Comparison of ENCODE assay signal across 13 cellular contexts in the genomic region with DNA sequence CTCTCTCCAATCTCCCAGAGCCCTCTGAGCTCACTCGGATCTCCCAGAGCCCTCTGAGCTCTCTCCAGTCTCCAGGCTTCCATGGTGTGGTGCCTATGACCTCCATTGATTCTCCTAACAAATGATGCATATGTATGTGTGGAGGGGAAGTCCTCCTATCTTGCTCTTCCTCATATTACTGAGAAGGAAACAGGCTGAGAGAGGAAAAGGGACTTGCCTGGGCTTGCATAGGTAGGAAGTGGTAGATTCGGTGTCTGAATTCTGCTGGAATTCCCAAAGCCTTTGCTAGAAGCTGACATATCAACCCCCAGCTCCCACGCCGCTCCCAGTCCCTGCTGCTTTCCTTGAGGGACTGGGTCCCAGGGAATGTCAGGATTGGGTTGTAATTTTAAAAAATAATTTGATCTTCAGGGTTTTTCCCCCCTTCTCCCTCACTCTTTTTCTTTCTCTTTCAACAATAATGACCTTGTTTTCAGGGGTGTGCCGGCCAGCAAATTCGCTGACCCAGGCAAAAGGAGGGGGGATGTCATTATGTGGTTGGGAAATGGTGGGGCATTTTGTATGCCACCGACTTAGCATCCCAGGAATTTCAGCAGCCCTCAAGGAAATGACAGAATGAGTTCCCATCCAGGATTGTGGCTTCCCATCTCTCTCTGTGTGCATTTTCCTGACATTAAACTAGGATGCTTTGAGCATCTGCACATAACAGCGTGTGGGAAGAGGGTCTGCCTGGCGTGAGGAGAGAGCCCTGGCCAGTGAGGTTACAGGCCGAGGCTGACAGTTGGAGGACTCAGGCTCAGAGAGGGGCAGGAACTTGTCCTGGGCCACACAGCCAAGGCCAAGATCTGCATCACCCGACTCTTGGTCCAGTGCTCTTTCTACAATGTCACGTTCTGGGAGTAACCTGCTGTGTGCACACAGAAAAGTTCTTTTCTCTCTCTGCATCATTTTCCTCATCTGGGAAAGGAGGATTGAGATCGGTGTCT. TPM values are rescaled to one million over a fixed set of nuclear protein-coding genes. Genes with fewer than 3 reads are reported as not detected.
DNase-seq lines count a peak whose midpoint lies in the region; ATAC-seq and TF ChIP-seq lines count a peak whose summit lies in the region.
"Had no signal": no experiment of that assay in that cellular context is flagged by ENCODE, and none has a peak within 500 bp of the region (broad histone marks: within the 10 kb centered on the region; RNA-seq: fewer than 3 reads in every experiment).

No MANE protein-coding gene starts in this region.

- POLR2A ChIA-PET in MCF 10A (lab: Yijun Ruan, JAX): no interaction called here
- POLR2A ChIA-PET in T-cell (lab: Charles Lee): no interaction called here

- no peaks in the 10 kb centered on the region for H4K20me1 ChIP-seq in fibroblast of lung (ENCODE audit: control insufficient read depth, extremely low read depth, insufficient read depth, low read length)

- H3K79me2 ChIP-seq in fibroblast of lung (ENCODE audit: control insufficient read depth, insufficient read depth, low read length): no peaks in the 10 kb centered on the region

- H3K9me3 ChIP-seq in breast epithelium: peaks cover 10 to 15% of the 10 kb centered on the region in 2 donors
- H3K9me3 ChIP-seq in fibroblast of lung (ENCODE audit: control insufficient read depth, insufficient read depth, low read depth, low read length): no peaks in the 10 kb centered on the region
- peaks cover 12% of the 10 kb centered on the region for H3K9me3 ChIP-seq in upper lobe of right lung
- H3K9me3 ChIP-seq: thyroid gland had no signal

- H2AFZ ChIP-seq in fibroblast of lung (ENCODE audit: low read length): no peak overlapping the region

- TSS peak; percentile 27 for BruUV-seq in MCF 10A (replicated peaks; lab: Mats Ljungman, UMichigan)

- H3K4me2 ChIP-seq in fibroblast of lung (ENCODE audit: extremely low read depth, insufficient read depth, low read length): no peak overlapping the region

- ATAC-seq in T-cell (replicated peaks in 1 of 4) (no peak), upper lobe of right lung (peak; percentile 14)

- H3K27ac ChIP-seq in breast epithelium (no peak overlapping the region), fibroblast of lung (ENCODE audit: insufficient read depth, low read length) (no peak overlapping the region), upper lobe of right lung (no peak overlapping the region)
- H3K27ac ChIP-seq: thyroid gland had no signal

- peak overlapping the region; percentile 32 for H3K27ac Mint-ChIP-seq in MCF 10A (ENCODE audit: low read depth, unreplicated experiment)
- H3K27ac Mint-ChIP-seq in T-cell: peak overlapping the region; percentile 69 to 73
- no peak overlapping the region for H3K27ac Mint-ChIP-seq in type B pancreatic cell

- peaks cover 5% of the 10 kb centered on the region for H3K36me3 Mint-ChIP-seq in MCF 10A (ENCODE audit: insufficient read depth, unreplicated experiment)
- H3K36me3 Mint-ChIP-seq in T-cell: peaks cover 12% of the 10 kb centered on the region
- H3K36me3 Mint-ChIP-seq in type B pancreatic cell: no peaks in the 10 kb centered on the region

- no peak overlapping the region for H3K9ac ChIP-seq in fibroblast of lung (ENCODE audit: insufficient read depth, low read length)

- DNase-seq in MCF 10A (ENCODE audit: unreplicated experiment): no peak
- no peak for DNase-seq in breast epithelium (ENCODE audit: low spot score in 2 of 2)
- no peak for DNase-seq in T-cell
- DNase-seq in fibroblast of lung (ENCODE audit: low read depth in 2 of 2): peak; percentile 6 to 42
- no peak for DNase-seq in upper lobe of right lung
- DNase-seq in type B pancreatic cell (ENCODE audit: extremely low spot score, unreplicated experiment): no peak
- DNase-seq in NCI-H1436 (lab: John Stamatoyannopoulos, UW): no peak
- no peak for DNase-seq in T-helper 9 cell
- DNase-seq: effector memory CD8-positive, alpha-beta T cell; EL; midbrain; NCI-H226; thyroid gland had no signal

- TF ChIP-seq CTCF in MCF 10A (IDR thresholded peaks at IDR 0.05; ENCODE audit: unreplicated experiment) (no peak), breast epithelium (IDR thresholded peaks at IDR 0.05) (no peak), fibroblast of lung (conservative IDR thresholded peaks at IDR 0.05 in 1 of 2, IDR thresholded peaks at IDR 0.05 in 1 of 2; ENCODE audit: low read depth in 1 of 2, low read length in 2 of 2) (no peak), upper lobe of right lung (IDR thresholded peaks at IDR 0.05) (no peak), type B pancreatic cell (conservative IDR thresholded peaks at IDR 0.05) (no peak)

- intact Hi-C loops in MCF 10A (cut with micrococcal nuclease) (no loop called here), breast epithelium (cut with DNase I; ENCODE audit: low total_unique reads) (no loop called here), upper lobe of right lung (cut with DNase I) (no loop called here)

- H3K4me1 ChIP-seq in breast epithelium (no peaks in the 10 kb centered on the region), fibroblast of lung (ENCODE audit: control insufficient read depth, extremely low read depth, insufficient read depth, low read length) (no peaks in the 10 kb centered on the region), upper lobe of right lung (peaks cover 6% of the 10 kb centered on the region)
- H3K4me1 ChIP-seq: thyroid gland had no signal

- H3K4me3 ChIP-seq in breast epithelium (no peak overlapping the region), fibroblast of lung (replicated peaks in 1 of 4; ENCODE audit: control extremely low read depth in 1 of 4, insufficient read depth in 1 of 4, low read depth in 3 of 4, low read length in 4 of 4) (no peak overlapping the region), upper lobe of right lung (no peak overlapping the region)
- H3K4me3 ChIP-seq: thyroid gland had no signal

- H3K27me3 Mint-ChIP-seq in MCF 10A (ENCODE audit: insufficient read depth, unreplicated experiment) (no peaks in the 10 kb centered on the region), T-cell (no peaks in the 10 kb centered on the region), type B pancreatic cell (peaks cover 12% of the 10 kb centered on the region)
- H3K27me3 Mint-ChIP-seq: effector memory CD8-positive, alpha-beta T cell had no signal

- H3K4me1 Mint-ChIP-seq in MCF 10A (ENCODE audit: insufficient read depth, unreplicated experiment): peaks cover 21% of the 10 kb centered on the region
- H3K4me1 Mint-ChIP-seq in T-cell: peaks cover 46 to 71% (median 64%) of the 10 kb centered on the region in 3 donors
- peaks cover 21% of the 10 kb centered on the region for H3K4me1 Mint-ChIP-seq in type B pancreatic cell (ENCODE audit: unreplicated experiment)

- no peak for TF ChIP-seq POLR2A in breast epithelium (IDR thresholded peaks at IDR 0.05)

- no peaks in the 10 kb centered on the region for H3K27me3 ChIP-seq in breast epithelium
- no peaks in the 10 kb centered on the region for H3K27me3 ChIP-seq in fibroblast of lung (ENCODE audit: control insufficient read depth, insufficient read depth, low read length)
- no peaks in the 10 kb centered on the region for H3K27me3 ChIP-seq in upper lobe of right lung
- H3K27me3 ChIP-seq: thyroid gland had no signal

- H3K4me3 Mint-ChIP-seq in MCF 10A (ENCODE audit: unreplicated experiment) (no peak overlapping the region), T-cell (peak overlapping the region in 1 of 3 donors; percentile 75), type B pancreatic cell (no peak overlapping the region)

- peaks cover 26% of the 10 kb centered on the region for H3K9me3 Mint-ChIP-seq in MCF 10A (ENCODE audit: unreplicated experiment)
- H3K9me3 Mint-ChIP-seq in T-cell: peaks cover 19 to 27% (median 23%) of the 10 kb centered on the region in 3 donors
- peaks cover 20% of the 10 kb centered on the region for H3K9me3 Mint-ChIP-seq in type B pancreatic cell

- CTCF ChIA-PET in MCF 10A (lab: Yijun Ruan, JAX): interaction anchor here (0.6 to 1.3 kb wide), 2 partner anchors 64 to 129 kb away, joined by 3 to 5 read pairs; no protein-coding TSS in a partner anchor
- CTCF ChIA-PET in T-cell (lab: Charles Lee): interaction anchor here (0.6 to 1.5 kb wide), 4 partner anchors 9 to 1194 kb away, joined by 3 to 6 read pairs (median 4); partner anchors contain the start of gene PITHD1 (in 1 of the 2)

- H3K36me3 ChIP-seq in breast epithelium (no peaks in the 10 kb centered on the region), fibroblast of lung (ENCODE audit: control insufficient read depth, insufficient read depth, low read length) (no peaks in the 10 kb centered on the region), upper lobe of right lung (no peaks in the 10 kb centered on the region)
- H3K36me3 ChIP-seq: thyroid gland had no signal

RNA-seq across cellular contexts. Expression of gene RUNX3, which starts 42.5 kb away (rescaled TPM):
- total RNA-seq in MCF 10A (2022) (not detected in 2 replicates), breast epithelium (1 to 10 TPM; 1.9 to 9.1 (median 5.6) TPM), T-cell (100 to 1,000 TPM; 140 to 220 (median 145) TPM), fibroblast of lung (0.26 and 0.66 TPM in 2 replicates), upper lobe of right lung (13.1 TPM), type B pancreatic cell (ENCODE audit: low replicate concordance) (0.41 TPM in 1 of 2 replicates, not detected in the other)
- 0.48 and 1.8 TPM in 2 replicates for polyA plus RNA-seq in fibroblast of lung
- polyA plus RNA-seq in fibroblast of lung (2012): 1.9 and 4.9 TPM in 2 replicates
- 0.51 and 8.1 TPM in 2 replicates for polyA minus RNA-seq in fibroblast of lung (ENCODE audit: low replicate concordance)

Comparison
In these comparisons a context has a peak if more than half of its experiments do, and no peak if none do; other contexts are left out.
1. DNase-seq: peak in fibroblast of lung (2 of 2); none in MCF 10A (single experiment), breast epithelium (0 of 2), T-cell (0 of 34), upper lobe of right lung (single experiment), type B pancreatic cell (single experiment), NCI-H1436 (single experiment) and T-helper 9 cell (single experiment).